In genomic region chr16:49015189-49015540, GRCh38 we compare ENCODE assay signal across 23 cellular contexts.
"Had no signal": no experiment of that assay in that cellular context is flagged by ENCODE, and none has a peak within 500 bp of the region (broad histone marks: within the 10 kb centered on the region; RNA-seq: fewer than 3 reads in every experiment).

No MANE protein-coding gene starts in this region.

- H3K4me3 ChIP-seq: adrenal gland, breast epithelium, hepatocyte, lower lobe of right lung, tibial nerve had no signal

- ATAC-seq: activated naive CD4-positive, alpha-beta T cell treated with anti-CD3 and anti-CD28 coated beads, Interleukin-2, amount 50 U/mL, for 72 hours; activated T-cell treated with anti-CD3 and anti-CD28 coated beads, Interleukin-2, amount 50 U/mL, for 72 hours; left colon; lower lobe of right lung; stimulated activated naive CD8-positive, alpha-beta T cell treated with anti-CD3 and anti-CD28 coated beads, Interleukin-15, Interleukin-2, amounts not matched to agents 100 U/mL and 50 U/mL, for 24 hours had no signal

- H3K9me3 Mint-ChIP-seq: T-helper 1 cell treated with Interleukin-12 subunit alpha and Interleukin-12 subunit beta and Interleukin-4 antibody, amounts not matched to agents 30 μg/mL and 1 μg/mL, for 36 hours had no signal

- H3K9me3 ChIP-seq: adrenal gland, breast epithelium, lower lobe of right lung had no signal

- H3K4me1 ChIP-seq: adrenal gland, breast epithelium, lower lobe of right lung, tibial nerve had no signal

- DNase-seq: activated CD4-positive, CD25-positive, alpha-beta regulatory T cell treated with anti-CD3 and anti-CD28 coated beads, Interleukin-2, amount 50 U/mL, for 72 hours; activated CD8-positive, alpha-beta memory T cell treated with anti-CD3 and anti-CD28 coated beads for 24 hours; activated CD8-positive, alpha-beta memory T cell treated with anti-CD3 and anti-CD28 coated beads, Interleukin-2, amount 50 U/mL, for 48 hours; activated effector memory CD4-positive, alpha-beta T cell treated with anti-CD3 and anti-CD28 coated beads, Interleukin-2, amount 50 U/mL, for 16 hours; activated T-cell treated with anti-CD3 and anti-CD28 coated beads, Interleukin-2, amount 50 U/mL, for 72 hours; adrenal gland; dermis blood vessel endothelial cell; foreskin fibroblast; left colon; lower lobe of right lung; natural killer cell; posterior cingulate gyrus; stimulated activated CD4-positive, alpha-beta T cell treated with anti-CD3 and anti-CD28 coated beads, Interleukin-12 subunit alpha, Interleukin-12 subunit beta, amount 100 ng/mL, for 4 hours; stimulated activated CD4-positive, alpha-beta T cell treated with anti-CD3 and anti-CD28 coated beads, Interleukin-1b, Interleukin-23, amount 100 ng/mL, for 48 hours; stimulated activated naive CD8-positive, alpha-beta T cell treated with anti-CD3 and anti-CD28 coated beads, Interleukin-15, Interleukin-2, amounts not matched to agents 100 U/mL and 50 U/mL, for 24 hours had no signal

- H3K4me3 Mint-ChIP-seq: activated T-cell treated with anti-CD3 and anti-CD28 coated beads, Interleukin-2, amount 50 U/mL, for 72 hours; natural killer cell; T-helper 1 cell treated with Interleukin-12 subunit alpha and Interleukin-12 subunit beta and Interleukin-4 antibody, amounts not matched to agents 30 μg/mL and 1 μg/mL, for 36 hours had no signal

- FAIRE-seq: astrocyte, islet of Langerhans had no signal

- H3K27me3 ChIP-seq: hepatocyte, tibial nerve had no signal

- H3K4me1 Mint-ChIP-seq: natural killer cell had no signal

- H3K4me2 ChIP-seq: hepatocyte had no signal

- H3K79me2 ChIP-seq: hepatocyte had no signal

- H3K36me3 Mint-ChIP-seq: activated naive CD4-positive, alpha-beta T cell treated with anti-CD3 and anti-CD28 coated beads, Interleukin-2, amount 50 U/mL, for 72 hours; natural killer cell had no signal

- H3K36me3 ChIP-seq: adrenal gland, breast epithelium, lower lobe of right lung, tibial nerve had no signal

- H2AFZ ChIP-seq: hepatocyte had no signal

- H3K27ac ChIP-seq: adrenal gland, breast epithelium, epithelial cell of prostate, hepatocyte, lower lobe of right lung, tibial nerve had no signal
